Comparison of ENCODE assay signal across 1 cellular context in genomic region chr11:119952441-119952840, GRCh38.
TF ChIP-seq lines count a peak whose summit lies in the region.

No MANE protein-coding gene starts in this region.

TF ChIP-seq in GM23338, 12 proteins besides CTCF, POLR2A, EP300 and RAD21:
- TF ChIP-seq ZNF462 (CRISPR knock-in tag; IDR thresholded peaks at IDR 0.05) = no peak
- TF ChIP-seq ZNF331 (CRISPR knock-in tag; IDR thresholded peaks at IDR 0.05; ENCODE audit: low read depth) = no peak
